1 cellular context compared by ENCODE assay signal in the genomic region with DNA sequence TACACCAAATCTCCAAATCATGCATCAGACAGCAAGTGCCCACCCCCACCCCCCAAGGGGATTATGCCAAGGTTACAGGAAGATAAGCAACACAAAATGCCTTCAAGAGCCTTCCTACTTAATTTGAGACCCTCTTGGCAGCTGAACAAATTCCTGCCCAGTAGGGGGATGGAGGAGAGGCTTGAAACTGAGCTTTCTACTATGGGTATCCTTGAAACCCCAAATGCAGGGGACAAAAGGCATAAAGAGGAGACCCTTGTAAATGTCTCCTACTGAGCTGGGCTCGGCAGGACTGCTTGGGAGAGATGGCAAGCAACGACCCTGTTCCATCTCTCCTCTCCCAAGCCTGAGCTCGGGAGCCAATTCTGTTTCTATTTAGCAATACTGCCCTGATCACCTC.
TF ChIP-seq lines count a peak whose summit lies in the region.

No MANE protein-coding gene starts in this region.

TF ChIP-seq in HEK293, 187 proteins besides CTCF, POLR2A, EP300 and RAD21 (continued from another document):
- TF ChIP-seq, protein P1, sequence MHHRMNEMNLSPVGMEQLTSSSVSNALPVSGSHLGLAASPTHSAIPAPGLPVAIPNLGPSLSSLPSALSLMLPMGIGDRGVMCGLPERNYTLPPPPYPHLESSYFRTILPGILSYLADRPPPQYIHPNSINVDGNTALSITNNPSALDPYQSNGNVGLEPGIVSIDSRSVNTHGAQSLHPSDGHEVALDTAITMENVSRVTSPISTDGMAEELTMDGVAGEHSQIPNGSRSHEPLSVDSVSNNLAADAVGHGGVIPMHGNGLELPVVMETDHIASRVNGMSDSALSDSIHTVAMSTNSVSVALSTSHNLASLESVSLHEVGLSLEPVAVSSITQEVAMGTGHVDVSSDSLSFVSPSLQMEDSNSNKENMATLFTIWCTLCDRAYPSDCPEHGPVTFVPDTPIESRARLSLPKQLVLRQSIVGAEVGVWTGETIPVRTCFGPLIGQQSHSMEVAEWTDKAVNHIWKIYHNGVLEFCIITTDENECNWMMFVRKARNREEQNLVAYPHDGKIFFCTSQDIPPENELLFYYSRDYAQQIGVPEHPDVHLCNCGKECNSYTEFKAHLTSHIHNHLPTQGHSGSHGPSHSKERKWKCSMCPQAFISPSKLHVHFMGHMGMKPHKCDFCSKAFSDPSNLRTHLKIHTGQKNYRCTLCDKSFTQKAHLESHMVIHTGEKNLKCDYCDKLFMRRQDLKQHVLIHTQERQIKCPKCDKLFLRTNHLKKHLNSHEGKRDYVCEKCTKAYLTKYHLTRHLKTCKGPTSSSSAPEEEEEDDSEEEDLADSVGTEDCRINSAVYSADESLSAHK (tag by site-specific recombination; IDR thresholded peaks at IDR 0.05): peak; percentile 99
